ENCODE assay signal across 9 cellular contexts in genomic region chr5:134545070-134545868, GRCh38. TPM values are rescaled to one million over a fixed set of nuclear protein-coding genes. Genes with fewer than 3 reads are reported as not detected.
DNase-seq lines count a peak whose midpoint lies in the region; ATAC-seq and TF ChIP-seq lines count a peak whose summit lies in the region.
"Had no signal": no experiment of that assay in that cellular context is flagged by ENCODE, and none has a peak within 500 bp of the region (broad histone marks: within the 10 kb centered on the region; RNA-seq: fewer than 3 reads in every experiment).

No MANE protein-coding gene starts in this region.

- peak overlapping the region; percentile 92 to 93 for H3K4me3 Mint-ChIP-seq in stimulated activated naive CD8-positive, alpha-beta T cell treated with anti-CD3 and anti-CD28 coated beads, Interleukin-15, amount 100 ng/mL, for 72 hours

- no peaks in the 10 kb centered on the region for H3K27me3 ChIP-seq in HL-60 (ENCODE audit: insufficient read depth, poor library complexity, severe bottlenecking)

- peaks cover 8% of the 10 kb centered on the region; the same call in 1 of the 2 replicates for H3K36me3 ChIP-seq in SK-N-MC (ENCODE audit: insufficient read depth, low read length)

- no peak overlapping the region for H3K9ac ChIP-seq in SK-N-MC (ENCODE audit: insufficient read length)

- H3K9me3 Mint-ChIP-seq in stimulated activated naive CD8-positive, alpha-beta T cell treated with anti-CD3 and anti-CD28 coated beads, Interleukin-15, amount 100 ng/mL, for 72 hours, result no peaks in the 10 kb centered on the region

- peak in 1 of 2 experiments; percentile 53 for DNase-seq in HL-60 (ENCODE audit: low read depth in 1 of 2, low spot score in 1 of 2)
- peak; percentile 66 for DNase-seq in SK-N-MC (ENCODE audit: low read depth, low spot score)
- DNase-seq in fibroblast of the aortic adventitia (ENCODE audit: low read depth), result peak; percentile 85
- peak; percentile 15 to 44 for DNase-seq in stimulated activated naive CD8-positive, alpha-beta T cell treated with anti-CD3 and anti-CD28 coated beads, Interleukin-15, amount 100 ng/mL, for 72 hours
- no peak for DNase-seq in DMS153 (lab: John Stamatoyannopoulos, UW)
- DNase-seq: cerebellar nuclear complex, kidney glomerular epithelial cell had no signal

- peak overlapping the region; percentile 60 to 97 for H3K27ac Mint-ChIP-seq in stimulated activated naive CD8-positive, alpha-beta T cell treated with anti-CD3 and anti-CD28 coated beads, Interleukin-15, amount 100 ng/mL, for 72 hours

- H3K4me3 ChIP-seq in HL-60 (replicated peaks; ENCODE audit: insufficient read depth, low read length) (no peak overlapping the region), SK-N-MC (peak overlapping the region; percentile 53), fibroblast of the aortic adventitia (ENCODE audit: low read depth, low read length) (no peak overlapping the region)

- no peaks in the 10 kb centered on the region for H3K9me3 ChIP-seq in SK-N-MC (ENCODE audit: low read depth, low read length)

- H3K27ac ChIP-seq in HL-60 (replicated peaks) (peak overlapping the region; percentile 64), SK-N-MC (peak overlapping the region; percentile 80)

- ATAC-seq in stimulated activated naive CD8-positive, alpha-beta T cell treated with anti-CD3 and anti-CD28 coated beads, Interleukin-15, amount 100 ng/mL, for 72 hours, result peak; percentile 62
- ATAC-seq in HG02970 (IDR thresholded peaks at IDR 0.05; ENCODE audit: low FRiP score, unreplicated experiment), result no peak
- no peak for ATAC-seq in GM21717 (IDR thresholded peaks at IDR 0.05; ENCODE audit: unreplicated experiment)

- no peak for TF ChIP-seq CTCF in HL-60 (IDR thresholded peaks at IDR 0.05; ENCODE audit: insufficient read depth, low read length)
- TF ChIP-seq CTCF in fibroblast of the aortic adventitia (IDR thresholded peaks at IDR 0.05; ENCODE audit: insufficient read depth, low read length), result peak; percentile 16

- H3K4me1 Mint-ChIP-seq in stimulated activated naive CD8-positive, alpha-beta T cell treated with anti-CD3 and anti-CD28 coated beads, Interleukin-15, amount 100 ng/mL, for 72 hours, result peaks cover 79% of the 10 kb centered on the region

- H3K27me3 Mint-ChIP-seq in stimulated activated naive CD8-positive, alpha-beta T cell treated with anti-CD3 and anti-CD28 coated beads, Interleukin-15, amount 100 ng/mL, for 72 hours, result no peaks in the 10 kb centered on the region

RNA-seq across cellular contexts. Expression of gene JADE2, which starts 19.8 kb away (rescaled TPM):
- total RNA-seq in fibroblast of the aortic adventitia (ENCODE audit: low replicate concordance), result 28.0 and 38.8 TPM in 2 replicates
